ENCODE assay signal across 12 cellular contexts in the genomic region with DNA sequence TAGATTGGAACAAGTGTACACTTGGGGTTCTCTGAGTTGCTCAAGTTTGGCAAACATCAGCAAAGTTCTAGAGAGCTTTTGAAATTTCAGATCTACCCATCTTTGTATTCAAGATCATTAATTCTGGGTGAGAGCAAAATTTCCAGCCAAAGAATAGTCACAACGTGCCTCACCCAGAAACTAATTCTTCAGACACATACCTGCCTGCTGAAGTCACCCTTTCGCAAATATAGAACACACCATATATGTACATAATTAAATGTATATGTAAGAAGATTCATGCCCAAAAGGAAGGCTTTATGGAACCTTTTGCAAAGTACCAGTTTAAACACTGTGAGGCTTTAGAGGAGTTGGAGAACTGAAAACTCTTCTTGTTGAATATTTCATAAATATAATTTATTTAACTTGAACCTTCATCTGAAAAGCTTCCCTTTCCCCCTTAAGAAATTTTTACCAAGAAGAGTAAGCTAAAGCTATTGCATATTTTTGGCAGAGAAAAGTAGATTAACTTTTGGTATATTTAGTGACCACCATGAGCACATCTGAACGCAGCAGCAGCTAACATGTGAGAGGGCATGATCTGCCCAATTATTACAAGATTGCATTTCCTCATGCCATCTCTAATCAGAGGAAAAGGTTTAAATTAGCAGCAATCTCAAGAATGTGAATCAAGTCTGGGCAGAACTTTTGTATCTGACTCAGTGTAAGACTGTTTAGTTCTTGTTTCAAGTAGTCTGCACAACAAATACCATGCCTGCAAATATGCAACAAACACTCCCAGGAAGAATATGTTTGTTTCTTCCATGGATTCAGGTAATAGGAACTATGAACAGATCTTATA. TPM values are rescaled to one million over a fixed set of nuclear protein-coding genes. Genes with fewer than 3 reads are reported as not detected.
DNase-seq lines count a peak whose midpoint lies in the region; ATAC-seq and TF ChIP-seq lines count a peak whose summit lies in the region.
"Had no signal": no experiment of that assay in that cellular context is flagged by ENCODE, and none has a peak within 500 bp of the region (broad histone marks: within the 10 kb centered on the region; RNA-seq: fewer than 3 reads in every experiment).

No MANE protein-coding gene starts in this region.

- H3K27ac Mint-ChIP-seq in neural crest cell (ENCODE audit: unreplicated experiment) = no peak overlapping the region
- H3K27ac Mint-ChIP-seq in activated CD4-positive, alpha-beta memory T cell treated with anti-CD3 and anti-CD28 coated beads for 36 hours = no peak overlapping the region
- H3K27ac Mint-ChIP-seq in activated CD4-positive, alpha-beta memory T cell treated with anti-CD3 and anti-CD28 coated beads, Interleukin-2, amount 10 ng/mL, durations not matched to agents 7 days and 5 days = no peak overlapping the region
- no peak overlapping the region for H3K27ac Mint-ChIP-seq in stimulated activated naive B cell treated with anti-CD40 and anti-IgM and Interleukin-4, amounts not matched to agents 10 μg/mL and 1 μg/mL and 100 μg/mL, for 72 hours

- DNase-seq in EH (ENCODE audit: low read depth) = peak; percentile 82
- DNase-seq in RKO (ENCODE audit: low spot score) = peak; percentile 15
- DNase-seq in epithelial cell of esophagus (ENCODE audit: low read depth) = peak; percentile 90
- DNase-seq in neural crest cell (ENCODE audit: low read depth, low spot score) = no peak
- DNase-seq in activated CD4-positive, alpha-beta memory T cell treated with anti-CD3 and anti-CD28 coated beads for 36 hours = no peak
- no peak for DNase-seq in NCI-H2081 (lab: John Stamatoyannopoulos, UW)
- DNase-seq in activated CD4-positive, alpha-beta memory T cell treated with anti-CD3 and anti-CD28 coated beads, Interleukin-2, amount 10 ng/mL, durations not matched to agents 7 days and 5 days = no peak
- no peak for DNase-seq in stimulated activated naive B cell treated with anti-CD40 and anti-IgM and Interleukin-4, amounts not matched to agents 10 μg/mL and 1 μg/mL and 100 μg/mL, for 72 hours
- DNase-seq: central memory CD4-positive, alpha-beta T cell; head of caudate nucleus; NCI-H1092 had no signal

- peak overlapping the region; percentile 39 for H3K4me3 ChIP-seq in epithelial cell of esophagus (ENCODE audit: low read length)
- H3K4me3 ChIP-seq: BLaER1 treated with 17β-estradiol and CSF1 and Interleukin-3, amounts not matched to agents 10 nM and 100 nM had no signal

- H3K4me1 Mint-ChIP-seq in neural crest cell = peaks cover 82% of the 10 kb centered on the region
- no peaks in the 10 kb centered on the region for H3K4me1 Mint-ChIP-seq in activated CD4-positive, alpha-beta memory T cell treated with anti-CD3 and anti-CD28 coated beads for 36 hours (ENCODE audit: low read depth)
- no peaks in the 10 kb centered on the region for H3K4me1 Mint-ChIP-seq in activated CD4-positive, alpha-beta memory T cell treated with anti-CD3 and anti-CD28 coated beads, Interleukin-2, amount 10 ng/mL, durations not matched to agents 7 days and 5 days
- no peaks in the 10 kb centered on the region for H3K4me1 Mint-ChIP-seq in stimulated activated naive B cell treated with anti-CD40 and anti-IgM and Interleukin-4, amounts not matched to agents 10 μg/mL and 1 μg/mL and 100 μg/mL, for 72 hours

- POLR2A ChIA-PET in activated CD4-positive, alpha-beta memory T cell treated with anti-CD3 and anti-CD28 coated beads for 36 hours (lab: Charles Lee) = no interaction called here
- POLR2A ChIA-PET in activated CD4-positive, alpha-beta memory T cell treated with anti-CD3 and anti-CD28 coated beads, Interleukin-2, amount 10 ng/mL, durations not matched to agents 7 days and 5 days (lab: Charles Lee) = no interaction called here

- intact Hi-C loops in activated CD4-positive, alpha-beta memory T cell treated with anti-CD3 and anti-CD28 coated beads for 36 hours (cut with micrococcal nuclease) = no loop called here

- no peaks in the 10 kb centered on the region for H3K27me3 Mint-ChIP-seq in neural crest cell (ENCODE audit: low read depth)
- H3K27me3 Mint-ChIP-seq in activated CD4-positive, alpha-beta memory T cell treated with anti-CD3 and anti-CD28 coated beads for 36 hours = peaks cover 10% of the 10 kb centered on the region
- H3K27me3 Mint-ChIP-seq in activated CD4-positive, alpha-beta memory T cell treated with anti-CD3 and anti-CD28 coated beads, Interleukin-2, amount 10 ng/mL, durations not matched to agents 7 days and 5 days = peaks cover 6% of the 10 kb centered on the region
- H3K27me3 Mint-ChIP-seq in stimulated activated naive B cell treated with anti-CD40 and anti-IgM and Interleukin-4, amounts not matched to agents 10 μg/mL and 1 μg/mL and 100 μg/mL, for 72 hours = peaks cover 2% of the 10 kb centered on the region in 2 donors

- H3K36me3 Mint-ChIP-seq in neural crest cell (ENCODE audit: low read depth) = peaks cover 9% of the 10 kb centered on the region
- H3K36me3 Mint-ChIP-seq in activated CD4-positive, alpha-beta memory T cell treated with anti-CD3 and anti-CD28 coated beads for 36 hours = no peaks in the 10 kb centered on the region
- no peaks in the 10 kb centered on the region for H3K36me3 Mint-ChIP-seq in activated CD4-positive, alpha-beta memory T cell treated with anti-CD3 and anti-CD28 coated beads, Interleukin-2, amount 10 ng/mL, durations not matched to agents 7 days and 5 days (ENCODE audit: low read depth)
- H3K36me3 Mint-ChIP-seq in stimulated activated naive B cell treated with anti-CD40 and anti-IgM and Interleukin-4, amounts not matched to agents 10 μg/mL and 1 μg/mL and 100 μg/mL, for 72 hours = no peaks in the 10 kb centered on the region

- CTCF ChIA-PET in activated CD4-positive, alpha-beta memory T cell treated with anti-CD3 and anti-CD28 coated beads for 36 hours (lab: Charles Lee) = interaction anchor here (0.7 kb wide), 1 partner anchor 891 kb away, joined by 3 read pairs; no protein-coding TSS in a partner anchor
- CTCF ChIA-PET in activated CD4-positive, alpha-beta memory T cell treated with anti-CD3 and anti-CD28 coated beads, Interleukin-2, amount 10 ng/mL, durations not matched to agents 7 days and 5 days (lab: Charles Lee) = no interaction called here

- no peak for TF ChIP-seq CTCF in epithelial cell of esophagus (IDR thresholded peaks at IDR 0.05; ENCODE audit: insufficient read depth, low read depth, low read length, missing control alignments)
- no peak for TF ChIP-seq CTCF in neural crest cell (conservative IDR thresholded peaks at IDR 0.05)

- H3K4me3 Mint-ChIP-seq in neural crest cell = peak overlapping the region; percentile 5
- H3K4me3 Mint-ChIP-seq in activated CD4-positive, alpha-beta memory T cell treated with anti-CD3 and anti-CD28 coated beads for 36 hours = no peak overlapping the region
- H3K4me3 Mint-ChIP-seq in activated CD4-positive, alpha-beta memory T cell treated with anti-CD3 and anti-CD28 coated beads, Interleukin-2, amount 10 ng/mL, durations not matched to agents 7 days and 5 days = no peak overlapping the region
- no peak overlapping the region for H3K4me3 Mint-ChIP-seq in stimulated activated naive B cell treated with anti-CD40 and anti-IgM and Interleukin-4, amounts not matched to agents 10 μg/mL and 1 μg/mL and 100 μg/mL, for 72 hours

- H3K9me3 Mint-ChIP-seq in neural crest cell = no peaks in the 10 kb centered on the region
- H3K9me3 Mint-ChIP-seq in activated CD4-positive, alpha-beta memory T cell treated with anti-CD3 and anti-CD28 coated beads for 36 hours = no peaks in the 10 kb centered on the region
- no peaks in the 10 kb centered on the region for H3K9me3 Mint-ChIP-seq in activated CD4-positive, alpha-beta memory T cell treated with anti-CD3 and anti-CD28 coated beads, Interleukin-2, amount 10 ng/mL, durations not matched to agents 7 days and 5 days
- H3K9me3 Mint-ChIP-seq in stimulated activated naive B cell treated with anti-CD40 and anti-IgM and Interleukin-4, amounts not matched to agents 10 μg/mL and 1 μg/mL and 100 μg/mL, for 72 hours = peaks cover 0 to 1% of the 10 kb centered on the region in 2 donors

- ATAC-seq in stimulated activated naive B cell treated with anti-CD40 and anti-IgM and Interleukin-4, amounts not matched to agents 10 μg/mL and 1 μg/mL and 100 μg/mL, for 72 hours (replicated peaks) = no peak

RNA-seq across cellular contexts. Expression of a gene that starts 8.2 kb away (rescaled TPM):
- 49.7 and 54.3 TPM in 2 replicates for total RNA-seq in neural crest cell
- total RNA-seq in activated CD4-positive, alpha-beta memory T cell treated with anti-CD3 and anti-CD28 coated beads for 36 hours = not detected
- total RNA-seq in activated CD4-positive, alpha-beta memory T cell treated with anti-CD3 and anti-CD28 coated beads, Interleukin-2, amount 10 ng/mL, durations not matched to agents 7 days and 5 days = not detected

Comparison
In these comparisons a context has a peak if more than half of its experiments do, and no peak if none do; other contexts are left out.
1. DNase-seq: peak in EH (single experiment), RKO (single experiment) and epithelial cell of esophagus (single experiment); none in neural crest cell (single experiment), activated CD4-positive, alpha-beta memory T cell treated with anti-CD3 and anti-CD28 coated beads for 36 hours (single experiment), NCI-H2081 (0 of 2), activated CD4-positive, alpha-beta memory T cell treated with anti-CD3 and anti-CD28 coated beads, Interleukin-2, amount 10 ng/mL, durations not matched to agents 7 days and 5 days (single experiment) and stimulated activated naive B cell treated with anti-CD40 and anti-IgM and Interleukin-4, amounts not matched to agents 10 μg/mL and 1 μg/mL and 100 μg/mL, for 72 hours (single experiment).
2. RNA of a gene that starts 8.2 kb away (total RNA-seq): 49.7 to 54.3 TPM in neural crest cell; not detected in activated CD4-positive, alpha-beta memory T cell treated with anti-CD3 and anti-CD28 coated beads for 36 hours and not detected in activated CD4-positive, alpha-beta memory T cell treated with anti-CD3 and anti-CD28 coated beads, Interleukin-2, amount 10 ng/mL, durations not matched to agents 7 days and 5 days; every median in the first group is over 10 times any median in the second.